33 cellular contexts compared by ENCODE assay signal in the genomic region with DNA sequence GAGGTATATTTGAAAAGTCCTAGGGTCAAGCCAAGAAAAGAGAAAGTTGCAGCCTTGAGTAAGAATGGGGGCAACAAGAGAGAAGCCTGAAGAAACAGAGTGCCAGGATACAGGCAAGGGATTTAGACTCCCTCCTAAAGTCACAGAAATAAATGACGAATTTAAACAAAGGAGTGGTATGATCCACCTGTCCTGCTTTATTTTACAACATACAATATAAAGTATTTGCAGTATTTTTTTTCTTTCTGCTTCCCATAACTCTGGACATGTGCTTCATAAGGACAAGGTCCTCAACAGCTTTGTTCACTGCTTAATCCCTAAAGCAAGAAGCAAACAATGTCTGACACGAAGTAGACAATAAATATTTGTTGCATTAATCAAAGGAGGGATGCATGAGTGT. TPM values are rescaled to one million over a fixed set of nuclear protein-coding genes. Genes with fewer than 3 reads are reported as not detected.
"Had no signal": no experiment of that assay in that cellular context is flagged by ENCODE, and none has a peak within 500 bp of the region (broad histone marks: within the 10 kb centered on the region; RNA-seq: fewer than 3 reads in every experiment).

No MANE protein-coding gene starts in this region.

- H3K27ac Mint-ChIP-seq: dendritic cell treated with granulocyte-macrophage colony-stimulating factor and Interleukin-4, amounts not matched to agents 40 ng/mL and 50 ng/mL, for 4 days; endodermal cell; immature natural killer cell; nephron; stimulated activated memory B cell treated with anti-CD40 and anti-IgM and Interleukin-4, amounts not matched to agents 10 μg/mL and 1 μg/mL and 100 μg/mL, for 72 hours; stimulated activated naive CD8-positive, alpha-beta T cell treated with anti-CD3 and anti-CD28 coated beads, Interleukin-15, Interleukin-2, amounts not matched to agents 100 ng/mL and 50 ng/mL, for 24 hours had no signal

- H3K9me3 ChIP-seq: colonic mucosa, esophagus muscularis mucosa, heart right ventricle, lower lobe of right lung, prostate gland, sigmoid colon, spleen, thoracic aorta, tibial nerve, upper lobe of left lung had no signal

- H3K27ac ChIP-seq: colonic mucosa, esophagus muscularis mucosa, foreskin keratinocyte, heart right ventricle, lower lobe of right lung, prostate gland, sigmoid colon, skin epidermis, spleen, thoracic aorta, tibial nerve, upper lobe of left lung had no signal

- H3K4me3 ChIP-seq: colonic mucosa, esophagus muscularis mucosa, heart right ventricle, lower lobe of right lung, prostate gland, sigmoid colon, skin epidermis, spleen, thoracic aorta, tibial nerve, upper lobe of left lung had no signal

- H3K4me1 Mint-ChIP-seq: endodermal cell; immature natural killer cell; stimulated activated memory B cell treated with anti-CD40 and anti-IgM and Interleukin-4, amounts not matched to agents 10 μg/mL and 1 μg/mL and 100 μg/mL, for 72 hours had no signal

- H3K9me3 Mint-ChIP-seq: dendritic cell treated with granulocyte-macrophage colony-stimulating factor and Interleukin-4, amounts not matched to agents 40 ng/mL and 50 ng/mL, for 4 days; immature natural killer cell; nephron; stimulated activated memory B cell treated with anti-CD40 and anti-IgM and Interleukin-4, amounts not matched to agents 10 μg/mL and 1 μg/mL and 100 μg/mL, for 72 hours; stimulated activated naive CD8-positive, alpha-beta T cell treated with anti-CD3 and anti-CD28 coated beads, Interleukin-15, Interleukin-2, amounts not matched to agents 100 ng/mL and 50 ng/mL, for 24 hours had no signal

- H3K27me3 Mint-ChIP-seq: stimulated activated memory B cell treated with anti-CD40 and anti-IgM and Interleukin-4, amounts not matched to agents 10 μg/mL and 1 μg/mL and 100 μg/mL, for 72 hours had no signal

- H3K36me3 Mint-ChIP-seq: immature natural killer cell; stimulated activated memory B cell treated with anti-CD40 and anti-IgM and Interleukin-4, amounts not matched to agents 10 μg/mL and 1 μg/mL and 100 μg/mL, for 72 hours had no signal

- H3K27me3 ChIP-seq: colonic mucosa, foreskin keratinocyte, heart right ventricle, sigmoid colon, spleen, tibial nerve, upper lobe of left lung had no signal

- ATAC-seq: foreskin keratinocyte; heart right ventricle; left ventricle myocardium superior; lower lobe of right lung; right cardiac atrium; stimulated activated memory B cell treated with anti-CD40 and anti-IgM and Interleukin-4, amounts not matched to agents 10 μg/mL and 1 μg/mL and 100 μg/mL, for 72 hours had no signal

- DNase-seq: colonic mucosa; effector CD8-positive, alpha-beta T cell; endodermal cell; foreskin keratinocyte; glutamatergic neuron; heart right ventricle; hypothalamus; immature natural killer cell; islet precursor cell; kidney glomerular epithelial cell; left ventricle myocardium superior; lower lobe of right lung; nucleus accumbens; right cardiac atrium; sigmoid colon; spleen; stimulated activated CD4-positive, alpha-beta T cell treated with anti-CD3 and anti-CD28 coated beads, Interleukin-4, amount 100 ng/mL, for 4 hours; upper lobe of left lung had no signal

- H3K36me3 ChIP-seq: colonic mucosa, esophagus muscularis mucosa, heart right ventricle, lower lobe of right lung, prostate gland, sigmoid colon, spleen, thoracic aorta, tibial nerve, upper lobe of left lung had no signal

- H3K4me3 Mint-ChIP-seq: dendritic cell treated with granulocyte-macrophage colony-stimulating factor and Interleukin-4, amounts not matched to agents 40 ng/mL and 50 ng/mL, for 4 days; endodermal cell; immature natural killer cell; nephron; stimulated activated memory B cell treated with anti-CD40 and anti-IgM and Interleukin-4, amounts not matched to agents 10 μg/mL and 1 μg/mL and 100 μg/mL, for 72 hours; stimulated activated naive CD8-positive, alpha-beta T cell treated with anti-CD3 and anti-CD28 coated beads, Interleukin-15, Interleukin-2, amounts not matched to agents 100 ng/mL and 50 ng/mL, for 24 hours had no signal

- H3K4me1 ChIP-seq: colonic mucosa, esophagus muscularis mucosa, heart right ventricle, lower lobe of right lung, prostate gland, sigmoid colon, spleen, tibial nerve had no signal

RNA-seq across cellular contexts. Expression of gene IFNG, which starts 57.4 kb away (rescaled TPM):
- total RNA-seq: chondrocyte, endodermal cell, epithelial cell of proximal tubule, esophagus muscularis mucosa, fibroblast of lung, foreskin keratinocyte, left ventricle myocardium superior, lower lobe of right lung, mesenteric fat pad, osteocyte, prostate gland, renal cortical epithelial cell, right cardiac atrium, sigmoid colon, thoracic aorta, tibial nerve had no signal
- polyA plus RNA-seq: fibroblast of lung, foreskin keratinocyte, heart right ventricle, right cardiac atrium had no signal
